8 cellular contexts compared by ENCODE assay signal in genomic region chrX:48938721-48939416, GRCh38. TPM values are rescaled to one million over a fixed set of nuclear protein-coding genes. Genes with fewer than 3 reads are reported as not detected.
A peak's percentile ranks its signal among the peaks of the same experiment; 100 is the strongest.
DNase-seq lines count a peak whose midpoint lies in the region; ATAC-seq and TF ChIP-seq lines count a peak whose summit lies in the region.

No MANE protein-coding gene starts in this region.

- H3K4me1 Mint-ChIP-seq in activated T-cell treated with anti-CD3 and anti-CD28 coated beads, Interleukin-2, amount 50 U/mL, for 72 hours (ENCODE audit: low read depth) = peaks cover 100% of the 10 kb centered on the region

- H3K27ac ChIP-seq in left lung = peak overlapping the region in 1 of 2 donors; percentile 93

- no peak overlapping the region for H3K4me3 ChIP-seq in BE2C (ENCODE audit: low read depth, low read length)
- H3K4me3 ChIP-seq in left lung = no peak overlapping the region

- TF ChIP-seq CTCF in BE2C (IDR thresholded peaks at IDR 0.05; ENCODE audit: low read depth, low read length) = no peak
- TF ChIP-seq CTCF in left lung (IDR thresholded peaks at IDR 0.05) = no peak

- H3K9me3 Mint-ChIP-seq in activated T-cell treated with anti-CD3 and anti-CD28 coated beads, Interleukin-2, amount 50 U/mL, for 72 hours = peaks cover 2 to 3% of the 10 kb centered on the region in 2 donors

- H3K4me3 Mint-ChIP-seq in activated T-cell treated with anti-CD3 and anti-CD28 coated beads, Interleukin-2, amount 50 U/mL, for 72 hours = peak overlapping the region; percentile 77 to 86

- H3K9me3 ChIP-seq in BE2C = no peaks in the 10 kb centered on the region
- no peaks in the 10 kb centered on the region for H3K9me3 ChIP-seq in left lung

- peaks cover 42% of the 10 kb centered on the region in 2 donors for H3K36me3 Mint-ChIP-seq in activated T-cell treated with anti-CD3 and anti-CD28 coated beads, Interleukin-2, amount 50 U/mL, for 72 hours (ENCODE audit: insufficient read depth in 2 of 2)

- H3K27ac Mint-ChIP-seq in activated T-cell treated with anti-CD3 and anti-CD28 coated beads, Interleukin-2, amount 50 U/mL, for 72 hours = peak overlapping the region; percentile 94

- H3K36me3 ChIP-seq in BE2C (no peaks in the 10 kb centered on the region; the same call in none of the 2 replicates), left lung (peaks cover 0 to 12% of the 10 kb centered on the region in 2 donors)

- H3K4me1 ChIP-seq in BE2C (no peaks in the 10 kb centered on the region), left lung (peaks cover 4 to 67% of the 10 kb centered on the region in 2 donors)

- intact Hi-C loops in left lung (cut with DNase I) = no loop called here

- no peaks in the 10 kb centered on the region for H3K27me3 ChIP-seq in BE2C
- H3K27me3 ChIP-seq in left lung = no peaks in the 10 kb centered on the region

- DNase-seq in activated T-cell treated with anti-CD3 and anti-CD28 coated beads, Interleukin-2, amount 50 U/mL, for 72 hours = peak; percentile 83 to 93
- peak; percentile 49 to 75 for DNase-seq in stimulated activated CD4-positive, alpha-beta T cell treated with anti-CD3 and anti-CD28 coated beads, Interleukin-4, amount 100 ng/mL, for 48 hours (ENCODE audit: low read depth in 2 of 2)
- DNase-seq in BE2C (no peak), left lung (no peak), epidermal melanocyte (ENCODE audit: insufficient read length, low spot score) (no peak), SKM-1 (lab: John Stamatoyannopoulos, UW; ENCODE audit: unreplicated experiment) (no peak)

- no peaks in the 10 kb centered on the region for H3K27me3 Mint-ChIP-seq in activated T-cell treated with anti-CD3 and anti-CD28 coated beads, Interleukin-2, amount 50 U/mL, for 72 hours (ENCODE audit: low read depth)

- ATAC-seq in GM19397 (IDR thresholded peaks at IDR 0.05; ENCODE audit: unreplicated experiment) (peak; percentile 41), HG03354 (IDR thresholded peaks at IDR 0.05; ENCODE audit: poor library complexity, severe bottlenecking, unreplicated experiment) (peak; percentile 62), left lung (no peak)
- peak; percentile 51 to 55 for ATAC-seq in activated T-cell treated with anti-CD3 and anti-CD28 coated beads, Interleukin-2, amount 50 U/mL, for 72 hours (replicated peaks in 1 of 2)

RNA-seq across cellular contexts. Expression of gene OTUD5, which starts 18.5 kb away (rescaled TPM):
- total RNA-seq in activated T-cell treated with anti-CD3 and anti-CD28 coated beads, Interleukin-2, amount 50 U/mL, for 72 hours = 100 to 1,000 TPM; 123 to 137 TPM
- 77.9 TPM for polyA plus RNA-seq in BE2C (2012; ENCODE audit: insufficient read depth, insufficient read length, low read depth)
- 10 to 100 TPM; 38.1 to 41.7 TPM for total RNA-seq in left lung

RNA-seq across cellular contexts. Expression of gene PIM2, which starts 20.0 kb away (rescaled TPM):
- total RNA-seq in activated T-cell treated with anti-CD3 and anti-CD28 coated beads, Interleukin-2, amount 50 U/mL, for 72 hours = 100 to 1,000 TPM; 550 to 563 TPM
- polyA plus RNA-seq in BE2C (2012; ENCODE audit: insufficient read depth, insufficient read length, low read depth) = 12.5 TPM
- 10 to 100 TPM; 14.2 to 17.7 TPM for total RNA-seq in left lung

RNA-seq across cellular contexts. Expression of gene SLC35A2, which starts 27.4 kb away (rescaled TPM):
- 10 to 100 TPM; 30.8 to 32.7 TPM for total RNA-seq in activated T-cell treated with anti-CD3 and anti-CD28 coated beads, Interleukin-2, amount 50 U/mL, for 72 hours
- polyA plus RNA-seq in BE2C (2012; ENCODE audit: insufficient read depth, insufficient read length, low read depth) = 49.5 TPM
- total RNA-seq in left lung = 10 to 100 TPM; 38.0 to 39.4 TPM

RNA-seq across cellular contexts. Expression of gene KCND1, which starts 32.8 kb away (rescaled TPM):
- 1 to 10 TPM; 7.6 to 8.3 TPM for total RNA-seq in activated T-cell treated with anti-CD3 and anti-CD28 coated beads, Interleukin-2, amount 50 U/mL, for 72 hours
- polyA plus RNA-seq in BE2C (2012; ENCODE audit: insufficient read depth, insufficient read length, low read depth) = 5.0 TPM
- 1 to 10 TPM; 2.3 to 4.3 TPM for total RNA-seq in left lung

RNA-seq across cellular contexts. Expression of gene PQBP1, which starts 41.1 kb away (rescaled TPM):
- 100 to 1,000 TPM; 114 to 125 TPM for total RNA-seq in activated T-cell treated with anti-CD3 and anti-CD28 coated beads, Interleukin-2, amount 50 U/mL, for 72 hours
- polyA plus RNA-seq in BE2C (2012; ENCODE audit: insufficient read depth, insufficient read length, low read depth) = 289 TPM
- 10 to 100 TPM; 56.3 to 68.2 TPM for total RNA-seq in left lung

Comparison
In these comparisons a context has a peak if more than half of its experiments do, and no peak if none do; other contexts are left out.
1. DNase-seq: peak in activated T-cell treated with anti-CD3 and anti-CD28 coated beads, Interleukin-2, amount 50 U/mL, for 72 hours (2 of 2) and stimulated activated CD4-positive, alpha-beta T cell treated with anti-CD3 and anti-CD28 coated beads, Interleukin-4, amount 100 ng/mL, for 48 hours (2 of 2); none in BE2C (single experiment), left lung (0 of 2), epidermal melanocyte (single experiment) and SKM-1 (single experiment).
2. RNA of gene PIM2, which starts 20.0 kb away (total RNA-seq): 550 to 563 TPM in activated T-cell treated with anti-CD3 and anti-CD28 coated beads, Interleukin-2, amount 50 U/mL, for 72 hours; 14.2 to 17.7 TPM in left lung; every median in the first group is over 10 times any median in the second.